ENCODE assay signal across 1 cellular context in the genomic region with DNA sequence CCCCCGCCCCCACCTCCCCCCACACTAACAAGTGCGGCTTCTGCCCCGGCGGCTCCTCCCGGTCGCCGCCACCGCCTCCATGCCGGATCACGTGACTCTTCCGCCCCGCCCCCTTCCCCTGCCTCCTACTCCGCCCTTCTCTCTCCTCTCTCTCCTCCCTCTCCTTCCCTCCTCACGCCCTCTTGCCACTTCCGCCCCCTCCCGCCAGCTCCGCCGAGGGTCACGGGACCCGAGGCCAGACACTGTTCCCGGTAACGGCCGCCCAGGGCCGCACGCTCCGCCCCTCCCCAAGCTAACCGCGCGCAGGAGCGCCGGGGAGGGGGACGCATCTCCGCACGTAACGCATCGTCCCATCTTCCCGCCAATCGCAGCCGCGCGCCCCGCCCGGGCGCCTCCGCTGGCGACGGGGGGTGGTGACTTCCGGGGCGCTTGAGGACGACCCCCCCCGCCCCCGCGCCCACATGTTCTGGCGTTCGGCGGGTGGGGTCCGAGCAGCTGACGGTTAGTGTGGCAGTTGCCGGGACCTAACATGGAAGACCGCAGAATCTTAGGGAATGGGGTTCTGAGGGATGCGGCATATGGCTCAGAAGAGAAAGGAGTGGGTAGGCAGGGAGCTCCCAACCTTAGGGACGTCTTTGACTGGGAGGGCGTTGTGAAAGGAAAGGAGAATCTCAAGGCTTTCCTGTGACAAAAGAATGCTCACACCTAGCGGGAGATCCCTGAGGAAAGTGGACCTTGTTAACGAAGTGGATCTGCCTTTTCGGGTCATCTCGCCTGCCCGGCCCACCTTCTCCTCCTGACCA.
TF ChIP-seq lines count a peak whose summit lies in the region.

A gene with protein sequence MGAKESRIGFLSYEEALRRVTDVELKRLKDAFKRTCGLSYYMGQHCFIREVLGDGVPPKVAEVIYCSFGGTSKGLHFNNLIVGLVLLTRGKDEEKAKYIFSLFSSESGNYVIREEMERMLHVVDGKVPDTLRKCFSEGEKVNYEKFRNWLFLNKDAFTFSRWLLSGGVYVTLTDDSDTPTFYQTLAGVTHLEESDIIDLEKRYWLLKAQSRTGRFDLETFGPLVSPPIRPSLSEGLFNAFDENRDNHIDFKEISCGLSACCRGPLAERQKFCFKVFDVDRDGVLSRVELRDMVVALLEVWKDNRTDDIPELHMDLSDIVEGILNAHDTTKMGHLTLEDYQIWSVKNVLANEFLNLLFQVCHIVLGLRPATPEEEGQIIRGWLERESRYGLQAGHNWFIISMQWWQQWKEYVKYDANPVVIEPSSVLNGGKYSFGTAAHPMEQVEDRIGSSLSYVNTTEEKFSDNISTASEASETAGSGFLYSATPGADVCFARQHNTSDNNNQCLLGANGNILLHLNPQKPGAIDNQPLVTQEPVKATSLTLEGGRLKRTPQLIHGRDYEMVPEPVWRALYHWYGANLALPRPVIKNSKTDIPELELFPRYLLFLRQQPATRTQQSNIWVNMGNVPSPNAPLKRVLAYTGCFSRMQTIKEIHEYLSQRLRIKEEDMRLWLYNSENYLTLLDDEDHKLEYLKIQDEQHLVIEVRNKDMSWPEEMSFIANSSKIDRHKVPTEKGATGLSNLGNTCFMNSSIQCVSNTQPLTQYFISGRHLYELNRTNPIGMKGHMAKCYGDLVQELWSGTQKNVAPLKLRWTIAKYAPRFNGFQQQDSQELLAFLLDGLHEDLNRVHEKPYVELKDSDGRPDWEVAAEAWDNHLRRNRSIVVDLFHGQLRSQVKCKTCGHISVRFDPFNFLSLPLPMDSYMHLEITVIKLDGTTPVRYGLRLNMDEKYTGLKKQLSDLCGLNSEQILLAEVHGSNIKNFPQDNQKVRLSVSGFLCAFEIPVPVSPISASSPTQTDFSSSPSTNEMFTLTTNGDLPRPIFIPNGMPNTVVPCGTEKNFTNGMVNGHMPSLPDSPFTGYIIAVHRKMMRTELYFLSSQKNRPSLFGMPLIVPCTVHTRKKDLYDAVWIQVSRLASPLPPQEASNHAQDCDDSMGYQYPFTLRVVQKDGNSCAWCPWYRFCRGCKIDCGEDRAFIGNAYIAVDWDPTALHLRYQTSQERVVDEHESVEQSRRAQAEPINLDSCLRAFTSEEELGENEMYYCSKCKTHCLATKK (N-terminal part only) (minus strand): TSS at position 92 of the 803 bp plus-strand sequence. CDS start 194 bp downstream, outside the sequence.

TF ChIP-seq in HepG2, 621 proteins besides CTCF, POLR2A, EP300 and RAD21 (continued from another document and continues in another):
- TF ChIP-seq, protein P1, sequence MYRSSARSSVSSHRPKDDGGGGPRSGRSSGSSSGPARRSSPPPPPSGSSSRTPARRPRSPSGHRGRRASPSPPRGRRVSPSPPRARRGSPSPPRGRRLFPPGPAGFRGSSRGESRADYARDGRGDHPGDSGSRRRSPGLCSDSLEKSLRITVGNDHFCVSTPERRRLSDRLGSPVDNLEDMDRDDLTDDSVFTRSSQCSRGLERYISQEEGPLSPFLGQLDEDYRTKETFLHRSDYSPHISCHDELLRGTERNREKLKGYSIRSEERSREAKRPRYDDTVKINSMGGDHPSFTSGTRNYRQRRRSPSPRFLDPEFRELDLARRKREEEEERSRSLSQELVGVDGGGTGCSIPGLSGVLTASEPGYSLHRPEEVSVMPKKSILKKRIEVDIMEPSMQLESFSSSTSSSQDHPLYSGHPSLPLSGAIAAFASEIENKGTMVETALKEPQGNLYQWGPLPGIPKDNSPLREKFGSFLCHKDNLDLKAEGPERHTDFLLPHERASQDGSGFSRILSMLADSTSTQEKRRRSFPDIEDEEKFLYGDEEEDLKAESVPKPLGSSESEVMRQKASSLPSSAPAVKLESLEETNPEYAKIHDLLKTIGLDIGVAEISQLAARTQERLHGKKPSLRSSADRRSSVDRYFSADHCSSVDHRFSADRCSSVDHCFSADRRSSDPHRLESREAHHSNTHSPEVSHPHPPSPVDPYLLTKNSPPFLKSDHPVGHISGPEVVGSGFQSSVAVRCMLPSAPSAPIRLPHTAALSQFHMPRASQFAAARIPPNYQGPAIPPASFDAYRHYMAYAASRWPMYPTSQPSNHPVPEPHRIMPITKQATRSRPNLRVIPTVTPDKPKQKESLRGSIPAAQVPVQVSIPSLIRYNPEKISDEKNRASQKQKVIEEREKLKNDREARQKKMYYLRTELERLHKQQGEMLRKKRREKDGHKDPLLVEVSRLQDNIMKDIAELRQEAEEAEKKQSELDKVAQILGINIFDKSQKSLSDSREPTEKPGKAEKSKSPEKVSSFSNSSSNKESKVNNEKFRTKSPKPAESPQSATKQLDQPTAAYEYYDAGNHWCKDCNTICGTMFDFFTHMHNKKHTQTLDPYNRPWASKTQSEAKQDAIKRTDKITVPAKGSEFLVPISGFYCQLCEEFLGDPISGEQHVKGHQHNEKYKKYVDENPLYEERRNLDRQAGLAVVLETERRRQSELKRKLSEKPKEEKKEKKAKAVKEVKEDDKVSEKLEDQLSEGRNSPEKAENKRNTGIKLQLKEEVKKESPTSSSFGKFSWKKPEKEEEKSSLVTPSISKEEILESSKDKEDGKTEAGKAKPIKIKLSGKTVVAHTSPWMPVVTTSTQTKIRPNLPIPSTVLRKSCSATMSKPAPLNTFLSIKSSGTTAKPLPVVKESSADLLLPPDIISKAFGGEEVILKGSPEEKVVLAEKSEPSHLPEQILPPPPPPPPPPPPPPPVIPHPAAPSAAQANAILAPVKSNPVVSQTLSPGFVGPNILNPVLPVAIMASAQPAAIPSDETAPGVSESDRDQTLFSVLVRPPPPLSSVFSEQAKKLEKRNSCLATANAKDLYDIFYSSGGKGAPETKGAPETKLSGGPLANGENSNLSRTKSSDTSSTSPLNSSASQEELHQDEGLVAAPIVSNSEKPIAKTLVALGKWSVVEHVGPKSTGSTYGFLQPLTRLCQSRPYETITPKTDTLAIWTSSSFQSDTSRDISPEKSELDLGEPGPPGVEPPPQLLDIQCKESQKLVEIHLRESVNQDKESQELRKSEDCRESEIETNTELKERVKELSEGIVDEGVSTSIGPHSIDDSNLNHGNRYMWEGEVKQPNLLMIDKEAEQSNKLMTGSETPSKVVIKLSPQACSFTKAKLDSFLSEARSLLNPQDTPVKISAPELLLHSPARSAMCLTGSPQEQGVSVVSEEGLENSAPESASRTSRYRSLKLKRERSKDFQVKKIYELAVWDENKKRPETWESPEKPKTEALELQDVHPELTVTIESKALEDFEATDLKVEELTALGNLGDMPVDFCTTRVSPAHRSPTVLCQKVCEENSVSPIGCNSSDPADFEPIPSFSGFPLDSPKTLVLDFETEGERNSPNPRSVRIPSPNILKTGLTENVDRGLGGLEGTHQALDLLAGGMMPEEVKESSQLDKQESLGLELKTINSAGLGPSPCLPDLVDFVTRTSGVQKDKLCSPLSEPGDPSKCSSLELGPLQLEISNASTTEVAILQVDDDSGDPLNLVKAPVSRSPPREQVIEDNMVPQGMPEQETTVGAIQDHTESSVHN (CRISPR knock-in tag; IDR thresholded peaks at IDR 0.05), result no peak
- TF ChIP-seq ZMYM4 (CRISPR knock-in tag; IDR thresholded peaks at IDR 0.05), result peak; percentile 99
- TF ChIP-seq, protein P2, sequence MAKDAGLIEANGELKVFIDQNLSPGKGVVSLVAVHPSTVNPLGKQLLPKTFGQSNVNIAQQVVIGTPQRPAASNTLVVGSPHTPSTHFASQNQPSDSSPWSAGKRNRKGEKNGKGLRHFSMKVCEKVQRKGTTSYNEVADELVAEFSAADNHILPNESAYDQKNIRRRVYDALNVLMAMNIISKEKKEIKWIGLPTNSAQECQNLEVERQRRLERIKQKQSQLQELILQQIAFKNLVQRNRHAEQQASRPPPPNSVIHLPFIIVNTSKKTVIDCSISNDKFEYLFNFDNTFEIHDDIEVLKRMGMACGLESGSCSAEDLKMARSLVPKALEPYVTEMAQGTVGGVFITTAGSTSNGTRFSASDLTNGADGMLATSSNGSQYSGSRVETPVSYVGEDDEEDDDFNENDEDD (CRISPR knock-in tag; IDR thresholded peaks at IDR 0.05; ENCODE audit: borderline replicate concordance), result peak; percentile 94
- TF ChIP-seq DNMT1 (CRISPR knock-in tag; IDR thresholded peaks at IDR 0.05), result 0 out of 2 replicates have a peak, but pooled peaks have one; percentile 70
- TF ChIP-seq, protein P3, sequence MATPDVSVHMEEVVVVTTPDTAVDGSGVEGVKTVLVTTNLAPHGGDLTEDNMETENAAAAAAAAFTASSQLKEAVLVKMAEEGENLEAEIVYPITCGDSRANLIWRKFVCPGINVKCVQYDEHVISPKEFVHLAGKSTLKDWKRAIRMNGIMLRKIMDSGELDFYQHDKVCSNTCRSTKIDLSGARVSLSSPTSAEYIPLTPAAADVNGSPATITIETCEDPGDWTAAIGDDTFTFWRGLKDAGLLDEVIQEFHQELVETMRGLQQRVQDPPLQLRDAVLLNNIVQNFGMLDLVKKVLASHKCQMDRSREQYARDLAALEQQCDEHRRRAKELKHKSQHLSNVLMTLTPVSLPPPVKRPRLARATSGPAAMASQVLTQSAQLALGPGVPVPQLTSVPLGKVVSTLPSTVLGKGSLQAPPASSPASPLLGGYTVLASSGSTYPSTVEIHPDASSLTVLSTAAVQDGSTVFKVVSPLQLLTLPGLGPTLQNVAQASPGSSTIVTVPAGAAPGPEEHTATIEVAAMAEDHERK (CRISPR knock-in tag; IDR thresholded peaks at IDR 0.05; ENCODE audit: low read depth), result peak; percentile 96
- TF ChIP-seq RXRA (CRISPR knock-in tag; IDR thresholded peaks at IDR 0.05), result peak; percentile 100
- peak; percentile 87 for TF ChIP-seq SALL1 (CRISPR knock-in tag; IDR thresholded peaks at IDR 0.05)
- no peak for TF ChIP-seq RFX3 (CRISPR knock-in tag; IDR thresholded peaks at IDR 0.05)
- TF ChIP-seq, protein P4, sequence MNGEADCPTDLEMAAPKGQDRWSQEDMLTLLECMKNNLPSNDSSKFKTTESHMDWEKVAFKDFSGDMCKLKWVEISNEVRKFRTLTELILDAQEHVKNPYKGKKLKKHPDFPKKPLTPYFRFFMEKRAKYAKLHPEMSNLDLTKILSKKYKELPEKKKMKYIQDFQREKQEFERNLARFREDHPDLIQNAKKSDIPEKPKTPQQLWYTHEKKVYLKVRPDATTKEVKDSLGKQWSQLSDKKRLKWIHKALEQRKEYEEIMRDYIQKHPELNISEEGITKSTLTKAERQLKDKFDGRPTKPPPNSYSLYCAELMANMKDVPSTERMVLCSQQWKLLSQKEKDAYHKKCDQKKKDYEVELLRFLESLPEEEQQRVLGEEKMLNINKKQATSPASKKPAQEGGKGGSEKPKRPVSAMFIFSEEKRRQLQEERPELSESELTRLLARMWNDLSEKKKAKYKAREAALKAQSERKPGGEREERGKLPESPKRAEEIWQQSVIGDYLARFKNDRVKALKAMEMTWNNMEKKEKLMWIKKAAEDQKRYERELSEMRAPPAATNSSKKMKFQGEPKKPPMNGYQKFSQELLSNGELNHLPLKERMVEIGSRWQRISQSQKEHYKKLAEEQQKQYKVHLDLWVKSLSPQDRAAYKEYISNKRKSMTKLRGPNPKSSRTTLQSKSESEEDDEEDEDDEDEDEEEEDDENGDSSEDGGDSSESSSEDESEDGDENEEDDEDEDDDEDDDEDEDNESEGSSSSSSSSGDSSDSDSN (CRISPR knock-in tag; IDR thresholded peaks at IDR 0.05), result peak; percentile 54; the same call in 1 of the 2 replicates
- TF ChIP-seq KDM3A (CRISPR knock-in tag; IDR thresholded peaks at IDR 0.05; ENCODE audit: low read depth), result peak; percentile 96
- TF ChIP-seq, protein P5, sequence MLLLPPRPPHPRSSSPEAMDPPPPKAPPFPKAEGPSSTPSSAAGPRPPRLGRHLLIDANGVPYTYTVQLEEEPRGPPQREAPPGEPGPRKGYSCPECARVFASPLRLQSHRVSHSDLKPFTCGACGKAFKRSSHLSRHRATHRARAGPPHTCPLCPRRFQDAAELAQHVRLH (CRISPR knock-in tag; IDR thresholded peaks at IDR 0.05; ENCODE audit: borderline replicate concordance, low read depth), result peak; percentile 77; the same call in 1 of the 2 replicates
- TF ChIP-seq ZKSCAN1 (IDR thresholded peaks at IDR 0.05; ENCODE audit: low read length), result no peak
- peak; percentile 76; the same call in 1 of the 2 replicates for TF ChIP-seq ZNF619 (CRISPR knock-in tag; IDR thresholded peaks at IDR 0.05)
- TF ChIP-seq HDAC1 (CRISPR knock-in tag; IDR thresholded peaks at IDR 0.05), result peak; percentile 94
- no peak for TF ChIP-seq ZNF660 (CRISPR knock-in tag; IDR thresholded peaks at IDR 0.05; ENCODE audit: borderline replicate concordance, low read depth)
- TF ChIP-seq ZNF790 (CRISPR knock-in tag; IDR thresholded peaks at IDR 0.05; ENCODE audit: borderline replicate concordance), result peak; percentile 61; the same call in 1 of the 2 replicates
- no peak for TF ChIP-seq ZNF138 (CRISPR knock-in tag; IDR thresholded peaks at IDR 0.05; ENCODE audit: low read depth)
- TF ChIP-seq, protein P6, sequence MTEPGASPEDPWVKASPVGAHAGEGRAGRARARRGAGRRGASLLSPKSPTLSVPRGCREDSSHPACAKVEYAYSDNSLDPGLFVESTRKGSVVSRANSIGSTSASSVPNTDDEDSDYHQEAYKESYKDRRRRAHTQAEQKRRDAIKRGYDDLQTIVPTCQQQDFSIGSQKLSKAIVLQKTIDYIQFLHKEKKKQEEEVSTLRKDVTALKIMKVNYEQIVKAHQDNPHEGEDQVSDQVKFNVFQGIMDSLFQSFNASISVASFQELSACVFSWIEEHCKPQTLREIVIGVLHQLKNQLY (CRISPR knock-in tag; IDR thresholded peaks at IDR 0.05), result peak; percentile 43; the same call in 1 of the 2 replicates
- TF ChIP-seq, protein P7, sequence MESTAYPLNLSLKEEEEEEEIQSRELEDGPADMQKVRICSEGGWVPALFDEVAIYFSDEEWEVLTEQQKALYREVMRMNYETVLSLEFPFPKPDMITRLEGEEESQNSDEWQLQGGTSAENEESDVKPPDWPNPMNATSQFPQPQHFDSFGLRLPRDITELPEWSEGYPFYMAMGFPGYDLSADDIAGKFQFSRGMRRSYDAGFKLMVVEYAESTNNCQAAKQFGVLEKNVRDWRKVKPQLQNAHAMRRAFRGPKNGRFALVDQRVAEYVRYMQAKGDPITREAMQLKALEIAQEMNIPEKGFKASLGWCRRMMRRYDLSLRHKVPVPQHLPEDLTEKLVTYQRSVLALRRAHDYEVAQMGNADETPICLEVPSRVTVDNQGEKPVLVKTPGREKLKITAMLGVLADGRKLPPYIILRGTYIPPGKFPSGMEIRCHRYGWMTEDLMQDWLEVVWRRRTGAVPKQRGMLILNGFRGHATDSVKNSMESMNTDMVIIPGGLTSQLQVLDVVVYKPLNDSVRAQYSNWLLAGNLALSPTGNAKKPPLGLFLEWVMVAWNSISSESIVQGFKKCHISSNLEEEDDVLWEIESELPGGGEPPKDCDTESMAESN (CRISPR knock-in tag; conservative IDR thresholded peaks at IDR 0.05), result peak; percentile 90; the same call in 1 of the 2 replicates
- no peak for TF ChIP-seq CENPX (CRISPR knock-in tag; IDR thresholded peaks at IDR 0.05)
- no peak for TF ChIP-seq SSRP1 (CRISPR knock-in tag; IDR thresholded peaks at IDR 0.05)
- TF ChIP-seq NR2F2 (IDR thresholded peaks at IDR 0.05; ENCODE audit: borderline replicate concordance, low read depth), result peak; percentile 56; the same call in 1 of the 2 replicates
- 0 out of 2 replicates have a peak, but pooled peaks have one; percentile 83 for TF ChIP-seq ZFP82 (CRISPR knock-in tag; IDR thresholded peaks at IDR 0.05; ENCODE audit: borderline replicate concordance)
- TF ChIP-seq ZNF761 (CRISPR knock-in tag; conservative IDR thresholded peaks at IDR 0.05), result no peak; the same call in 1 of the 2 replicates
- peak; percentile 77 for TF ChIP-seq SP2 (CRISPR knock-in tag; IDR thresholded peaks at IDR 0.05)
- TF ChIP-seq NKX3-1 (CRISPR knock-in tag; IDR thresholded peaks at IDR 0.05), result no peak
- TF ChIP-seq, protein P8, sequence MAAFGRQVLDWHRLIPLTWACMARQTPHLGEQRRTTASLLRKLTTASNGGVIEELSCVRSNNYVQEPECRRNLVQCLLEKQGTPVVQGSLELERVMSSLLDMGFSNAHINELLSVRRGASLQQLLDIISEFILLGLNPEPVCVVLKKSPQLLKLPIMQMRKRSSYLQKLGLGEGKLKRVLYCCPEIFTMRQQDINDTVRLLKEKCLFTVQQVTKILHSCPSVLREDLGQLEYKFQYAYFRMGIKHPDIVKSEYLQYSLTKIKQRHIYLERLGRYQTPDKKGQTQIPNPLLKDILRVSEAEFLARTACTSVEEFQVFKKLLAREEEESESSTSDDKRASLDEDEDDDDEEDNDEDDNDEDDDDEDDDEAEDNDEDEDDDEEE (CRISPR knock-in tag; IDR thresholded peaks at IDR 0.05), result peak; percentile 4; the same call in 1 of the 2 replicates
- TF ChIP-seq HNRNPK (IDR thresholded peaks at IDR 0.05; ENCODE audit: low read depth, low read length, poor library complexity, severe bottlenecking), result peak; percentile 99
